ENCODE assay signal across 29 cellular contexts in the genomic region with DNA sequence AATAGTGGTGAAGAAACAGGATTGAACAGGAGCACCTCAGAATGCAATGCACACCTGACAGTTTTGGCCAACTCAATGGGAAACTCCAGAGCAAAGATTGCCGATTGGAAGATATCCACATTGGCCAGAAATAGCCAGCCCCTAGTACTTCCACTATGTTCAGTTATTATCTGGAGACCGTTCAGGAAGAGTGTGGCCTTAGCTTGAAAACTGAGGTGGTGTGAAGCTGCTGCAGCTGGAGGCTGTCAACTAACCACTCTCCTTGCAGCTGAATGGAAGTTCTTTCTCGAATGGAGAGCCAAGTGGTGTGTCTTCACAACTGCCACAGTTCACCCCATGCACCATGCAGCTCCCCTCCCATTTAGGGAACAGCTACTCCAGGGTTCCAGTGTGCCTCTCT.
"Had no signal": no experiment of that assay in that cellular context is flagged by ENCODE, and none has a peak within 500 bp of the region (broad histone marks: within the 10 kb centered on the region; RNA-seq: fewer than 3 reads in every experiment).

No MANE protein-coding gene starts in this region.

- H3K9me3 ChIP-seq: ascending aorta, Peyer's patch, SJCRH30 had no signal

- ATAC-seq: activated CD8-positive, alpha-beta memory T cell treated with anti-CD3 and anti-CD28 coated beads, Interleukin-2, amount 10 ng/mL, durations not matched to agents 7 days and 5 days had no signal

- H3K36me3 ChIP-seq: ascending aorta, cardiac muscle cell, Peyer's patch, SJCRH30 had no signal

- H3K4me1 ChIP-seq: ascending aorta, Peyer's patch, SJCRH30 had no signal

- H3K9ac ChIP-seq: KMS-11 had no signal

- H3K27ac ChIP-seq: ascending aorta, cardiac muscle cell, KMS-11, Peyer's patch, SJCRH30, SK-N-MC had no signal

- H3K27me3 ChIP-seq: ascending aorta, cardiac muscle cell, Peyer's patch, SJCRH30 had no signal

- H3K4me2 ChIP-seq: KMS-11 had no signal

- DNase-seq: activated CD4-positive, alpha-beta T cell treated with anti-CD3 and anti-CD28 coated beads, Interleukin-2, amount 10 ng/mL, durations not matched to agents 24 days and 14 days; activated CD4-positive, alpha-beta T cell treated with anti-CD3 and anti-CD28 coated beads, Interleukin-2, amount 50 U/mL, for 4 hours; activated CD8-positive, alpha-beta memory T cell treated with anti-CD3 and anti-CD28 coated beads for 24 hours; activated CD8-positive, alpha-beta memory T cell treated with anti-CD3 and anti-CD28 coated beads, Interleukin-2, amount 10 ng/mL, durations not matched to agents 7 days and 5 days; activated gamma-delta T cell; activated naive CD4-positive, alpha-beta T cell treated with Interleukin-2 at 50 U/mL for 16 hours; activated naive CD8-positive, alpha-beta T cell treated with anti-CD3 and anti-CD28 coated beads, Interleukin-2, amount 10 ng/mL, durations not matched to agents 7 days and 5 days; activated T-cell treated with anti-CD3 and anti-CD28 coated beads, Interleukin-2, amount 50 U/mL, for 24 hours; amygdala; NCI-H1092 treated with DMSO at 0.1 percent for 48 hours; NCI-H1417; NCI-H146; NCI-H187; NCI-H2029 treated with DMSO at 0.1 percent for 48 hours; NCI-H2107; NCI-H2171; NCI-H510A; NCI-H526; NCI-H748 treated with DMSO at 0.1 percent for 48 hours; NK-92 treated with Interleukin-12 subunit alpha and Interleukin-12 subunit beta, amount 100 ng/mL, for 24 hours; PC-3; Peyer's patch; SHP77; SJCRH30; T1000 had no signal

- H3K4me3 ChIP-seq: ascending aorta, cardiac muscle cell, Peyer's patch, SJCRH30, SK-N-MC had no signal
